ENCODE assay signal across 1 cellular context in the genomic region with DNA sequence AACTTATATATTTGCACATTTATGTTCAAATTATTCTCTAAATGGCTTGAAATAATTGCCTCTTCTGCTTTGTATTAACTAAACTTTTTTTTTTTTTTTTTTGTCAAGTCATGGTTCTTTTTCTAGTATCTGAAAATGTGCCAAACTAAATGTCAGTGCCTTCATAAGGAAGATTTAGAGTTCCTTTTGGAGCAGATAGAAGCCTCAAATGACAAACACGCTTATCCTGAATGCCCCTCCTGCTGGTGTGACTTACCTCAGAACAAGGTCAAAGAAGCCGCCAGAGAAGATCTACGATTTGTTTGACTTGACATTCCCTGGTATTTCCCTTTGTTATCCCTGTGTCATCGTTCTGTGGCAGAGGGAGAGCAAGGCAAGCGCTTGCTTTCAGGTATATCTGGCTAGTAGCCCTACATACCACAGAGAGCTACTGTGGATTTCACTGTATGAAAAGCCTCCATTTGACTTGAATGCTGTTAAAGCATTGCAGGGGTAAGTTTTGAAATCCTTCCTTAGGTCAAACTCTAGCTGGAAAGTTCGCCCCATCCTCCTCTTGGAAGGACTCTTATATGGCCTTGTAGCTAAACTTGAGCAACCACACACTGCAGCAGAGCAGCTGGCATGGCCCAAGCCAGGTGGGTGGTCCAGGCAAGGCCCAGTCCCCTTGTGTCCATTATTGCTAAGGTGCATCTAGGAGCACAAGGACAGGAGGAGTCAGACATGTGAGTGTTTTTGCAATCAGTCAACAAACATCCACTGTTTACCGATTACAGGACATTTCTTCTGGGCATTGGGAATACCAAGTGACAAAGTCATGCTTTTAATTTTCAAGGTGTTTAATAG.
A peak's percentile ranks its signal among the peaks of the same experiment; 100 is the strongest.
TF ChIP-seq lines count a peak whose summit lies in the region.

No MANE protein-coding gene starts in this region.

TF ChIP-seq in K562, 482 proteins besides CTCF, POLR2A, EP300 and RAD21 (continued from another document and continues in another):
- TF ChIP-seq ZNF518B (CRISPR knock-in tag; IDR thresholded peaks at IDR 0.05) (no peak), ZNF707 (CRISPR knock-in tag; conservative IDR thresholded peaks at IDR 0.05) (no peak), SOX6 (IDR thresholded peaks at IDR 0.05) (no peak), E2F1 (CRISPR knock-in tag; IDR thresholded peaks at IDR 0.05) (no peak), MAFG (tag; conservative IDR thresholded peaks at IDR 0.05) (peak; percentile 95), ZNF77 (CRISPR knock-in tag; IDR thresholded peaks at IDR 0.05) (no peak), HMGN3 (IDR thresholded peaks at IDR 0.05; ENCODE audit: borderline replicate concordance, extremely low read depth, insufficient read length, low read depth, low read length) (no peak), GATAD2B (IDR thresholded peaks at IDR 0.05; ENCODE audit: borderline replicate concordance) (no peak), TAF9B (IDR thresholded peaks at IDR 0.05; ENCODE audit: partially characterized antibody) (no peak), HOXB6 (CRISPR knock-in tag; IDR thresholded peaks at IDR 0.05; ENCODE audit: borderline replicate concordance) (no peak), HLTF (IDR thresholded peaks at IDR 0.05) (no peak), CREB3 (tag; conservative IDR thresholded peaks at IDR 0.05; ENCODE audit: low read depth) (no peak), ZNF253 (CRISPR knock-in tag; conservative IDR thresholded peaks at IDR 0.05) (no peak), ZNF124 (CRISPR knock-in tag; IDR thresholded peaks at IDR 0.05) (no peak), BHLHE40 (IDR thresholded peaks at IDR 0.05; ENCODE audit: low read length) (no peak), THAP12 (CRISPR knock-in tag; IDR thresholded peaks at IDR 0.05) (no peak), SLC30A9 (CRISPR knock-in tag; IDR thresholded peaks at IDR 0.05) (no peak), ZKSCAN8 (CRISPR knock-in tag; IDR thresholded peaks at IDR 0.05) (no peak)
- TF ChIP-seq, protein P1, sequence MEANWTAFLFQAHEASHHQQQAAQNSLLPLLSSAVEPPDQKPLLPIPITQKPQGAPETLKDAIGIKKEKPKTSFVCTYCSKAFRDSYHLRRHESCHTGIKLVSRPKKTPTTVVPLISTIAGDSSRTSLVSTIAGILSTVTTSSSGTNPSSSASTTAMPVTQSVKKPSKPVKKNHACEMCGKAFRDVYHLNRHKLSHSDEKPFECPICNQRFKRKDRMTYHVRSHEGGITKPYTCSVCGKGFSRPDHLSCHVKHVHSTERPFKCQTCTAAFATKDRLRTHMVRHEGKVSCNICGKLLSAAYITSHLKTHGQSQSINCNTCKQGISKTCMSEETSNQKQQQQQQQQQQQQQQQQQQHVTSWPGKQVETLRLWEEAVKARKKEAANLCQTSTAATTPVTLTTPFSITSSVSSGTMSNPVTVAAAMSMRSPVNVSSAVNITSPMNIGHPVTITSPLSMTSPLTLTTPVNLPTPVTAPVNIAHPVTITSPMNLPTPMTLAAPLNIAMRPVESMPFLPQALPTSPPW (CRISPR knock-in tag; IDR thresholded peaks at IDR 0.05), result no peak
- TF ChIP-seq, protein P2, sequence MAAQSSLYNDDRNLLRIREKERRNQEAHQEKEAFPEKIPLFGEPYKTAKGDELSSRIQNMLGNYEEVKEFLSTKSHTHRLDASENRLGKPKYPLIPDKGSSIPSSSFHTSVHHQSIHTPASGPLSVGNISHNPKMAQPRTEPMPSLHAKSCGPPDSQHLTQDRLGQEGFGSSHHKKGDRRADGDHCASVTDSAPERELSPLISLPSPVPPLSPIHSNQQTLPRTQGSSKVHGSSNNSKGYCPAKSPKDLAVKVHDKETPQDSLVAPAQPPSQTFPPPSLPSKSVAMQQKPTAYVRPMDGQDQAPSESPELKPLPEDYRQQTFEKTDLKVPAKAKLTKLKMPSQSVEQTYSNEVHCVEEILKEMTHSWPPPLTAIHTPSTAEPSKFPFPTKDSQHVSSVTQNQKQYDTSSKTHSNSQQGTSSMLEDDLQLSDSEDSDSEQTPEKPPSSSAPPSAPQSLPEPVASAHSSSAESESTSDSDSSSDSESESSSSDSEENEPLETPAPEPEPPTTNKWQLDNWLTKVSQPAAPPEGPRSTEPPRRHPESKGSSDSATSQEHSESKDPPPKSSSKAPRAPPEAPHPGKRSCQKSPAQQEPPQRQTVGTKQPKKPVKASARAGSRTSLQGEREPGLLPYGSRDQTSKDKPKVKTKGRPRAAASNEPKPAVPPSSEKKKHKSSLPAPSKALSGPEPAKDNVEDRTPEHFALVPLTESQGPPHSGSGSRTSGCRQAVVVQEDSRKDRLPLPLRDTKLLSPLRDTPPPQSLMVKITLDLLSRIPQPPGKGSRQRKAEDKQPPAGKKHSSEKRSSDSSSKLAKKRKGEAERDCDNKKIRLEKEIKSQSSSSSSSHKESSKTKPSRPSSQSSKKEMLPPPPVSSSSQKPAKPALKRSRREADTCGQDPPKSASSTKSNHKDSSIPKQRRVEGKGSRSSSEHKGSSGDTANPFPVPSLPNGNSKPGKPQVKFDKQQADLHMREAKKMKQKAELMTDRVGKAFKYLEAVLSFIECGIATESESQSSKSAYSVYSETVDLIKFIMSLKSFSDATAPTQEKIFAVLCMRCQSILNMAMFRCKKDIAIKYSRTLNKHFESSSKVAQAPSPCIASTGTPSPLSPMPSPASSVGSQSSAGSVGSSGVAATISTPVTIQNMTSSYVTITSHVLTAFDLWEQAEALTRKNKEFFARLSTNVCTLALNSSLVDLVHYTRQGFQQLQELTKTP (IDR thresholded peaks at IDR 0.05; ENCODE audit: low read depth in 1 of 2, partially characterized antibody in 2 of 2), result no peak
- TF ChIP-seq, protein P3, sequence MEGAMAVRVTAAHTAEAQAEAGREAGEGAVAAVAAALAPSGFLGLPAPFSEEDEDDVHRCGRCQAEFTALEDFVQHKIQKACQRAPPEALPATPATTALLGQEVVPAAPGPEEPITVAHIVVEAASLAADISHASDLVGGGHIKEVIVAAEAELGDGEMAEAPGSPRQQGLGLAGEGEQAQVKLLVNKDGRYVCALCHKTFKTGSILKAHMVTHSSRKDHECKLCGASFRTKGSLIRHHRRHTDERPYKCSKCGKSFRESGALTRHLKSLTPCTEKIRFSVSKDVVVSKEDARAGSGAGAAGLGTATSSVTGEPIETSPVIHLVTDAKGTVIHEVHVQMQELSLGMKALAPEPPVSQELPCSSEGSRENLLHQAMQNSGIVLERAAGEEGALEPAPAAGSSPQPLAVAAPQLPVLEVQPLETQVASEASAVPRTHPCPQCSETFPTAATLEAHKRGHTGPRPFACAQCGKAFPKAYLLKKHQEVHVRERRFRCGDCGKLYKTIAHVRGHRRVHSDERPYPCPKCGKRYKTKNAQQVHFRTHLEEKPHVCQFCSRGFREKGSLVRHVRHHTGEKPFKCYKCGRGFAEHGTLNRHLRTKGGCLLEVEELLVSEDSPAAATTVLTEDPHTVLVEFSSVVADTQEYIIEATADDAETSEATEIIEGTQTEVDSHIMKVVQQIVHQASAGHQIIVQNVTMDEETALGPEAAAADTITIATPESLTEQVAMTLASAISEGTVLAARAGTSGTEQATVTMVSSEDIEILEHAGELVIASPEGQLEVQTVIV (CRISPR knock-in tag; IDR thresholded peaks at IDR 0.05; ENCODE audit: borderline replicate concordance), result no peak
- TF ChIP-seq, protein P4, sequence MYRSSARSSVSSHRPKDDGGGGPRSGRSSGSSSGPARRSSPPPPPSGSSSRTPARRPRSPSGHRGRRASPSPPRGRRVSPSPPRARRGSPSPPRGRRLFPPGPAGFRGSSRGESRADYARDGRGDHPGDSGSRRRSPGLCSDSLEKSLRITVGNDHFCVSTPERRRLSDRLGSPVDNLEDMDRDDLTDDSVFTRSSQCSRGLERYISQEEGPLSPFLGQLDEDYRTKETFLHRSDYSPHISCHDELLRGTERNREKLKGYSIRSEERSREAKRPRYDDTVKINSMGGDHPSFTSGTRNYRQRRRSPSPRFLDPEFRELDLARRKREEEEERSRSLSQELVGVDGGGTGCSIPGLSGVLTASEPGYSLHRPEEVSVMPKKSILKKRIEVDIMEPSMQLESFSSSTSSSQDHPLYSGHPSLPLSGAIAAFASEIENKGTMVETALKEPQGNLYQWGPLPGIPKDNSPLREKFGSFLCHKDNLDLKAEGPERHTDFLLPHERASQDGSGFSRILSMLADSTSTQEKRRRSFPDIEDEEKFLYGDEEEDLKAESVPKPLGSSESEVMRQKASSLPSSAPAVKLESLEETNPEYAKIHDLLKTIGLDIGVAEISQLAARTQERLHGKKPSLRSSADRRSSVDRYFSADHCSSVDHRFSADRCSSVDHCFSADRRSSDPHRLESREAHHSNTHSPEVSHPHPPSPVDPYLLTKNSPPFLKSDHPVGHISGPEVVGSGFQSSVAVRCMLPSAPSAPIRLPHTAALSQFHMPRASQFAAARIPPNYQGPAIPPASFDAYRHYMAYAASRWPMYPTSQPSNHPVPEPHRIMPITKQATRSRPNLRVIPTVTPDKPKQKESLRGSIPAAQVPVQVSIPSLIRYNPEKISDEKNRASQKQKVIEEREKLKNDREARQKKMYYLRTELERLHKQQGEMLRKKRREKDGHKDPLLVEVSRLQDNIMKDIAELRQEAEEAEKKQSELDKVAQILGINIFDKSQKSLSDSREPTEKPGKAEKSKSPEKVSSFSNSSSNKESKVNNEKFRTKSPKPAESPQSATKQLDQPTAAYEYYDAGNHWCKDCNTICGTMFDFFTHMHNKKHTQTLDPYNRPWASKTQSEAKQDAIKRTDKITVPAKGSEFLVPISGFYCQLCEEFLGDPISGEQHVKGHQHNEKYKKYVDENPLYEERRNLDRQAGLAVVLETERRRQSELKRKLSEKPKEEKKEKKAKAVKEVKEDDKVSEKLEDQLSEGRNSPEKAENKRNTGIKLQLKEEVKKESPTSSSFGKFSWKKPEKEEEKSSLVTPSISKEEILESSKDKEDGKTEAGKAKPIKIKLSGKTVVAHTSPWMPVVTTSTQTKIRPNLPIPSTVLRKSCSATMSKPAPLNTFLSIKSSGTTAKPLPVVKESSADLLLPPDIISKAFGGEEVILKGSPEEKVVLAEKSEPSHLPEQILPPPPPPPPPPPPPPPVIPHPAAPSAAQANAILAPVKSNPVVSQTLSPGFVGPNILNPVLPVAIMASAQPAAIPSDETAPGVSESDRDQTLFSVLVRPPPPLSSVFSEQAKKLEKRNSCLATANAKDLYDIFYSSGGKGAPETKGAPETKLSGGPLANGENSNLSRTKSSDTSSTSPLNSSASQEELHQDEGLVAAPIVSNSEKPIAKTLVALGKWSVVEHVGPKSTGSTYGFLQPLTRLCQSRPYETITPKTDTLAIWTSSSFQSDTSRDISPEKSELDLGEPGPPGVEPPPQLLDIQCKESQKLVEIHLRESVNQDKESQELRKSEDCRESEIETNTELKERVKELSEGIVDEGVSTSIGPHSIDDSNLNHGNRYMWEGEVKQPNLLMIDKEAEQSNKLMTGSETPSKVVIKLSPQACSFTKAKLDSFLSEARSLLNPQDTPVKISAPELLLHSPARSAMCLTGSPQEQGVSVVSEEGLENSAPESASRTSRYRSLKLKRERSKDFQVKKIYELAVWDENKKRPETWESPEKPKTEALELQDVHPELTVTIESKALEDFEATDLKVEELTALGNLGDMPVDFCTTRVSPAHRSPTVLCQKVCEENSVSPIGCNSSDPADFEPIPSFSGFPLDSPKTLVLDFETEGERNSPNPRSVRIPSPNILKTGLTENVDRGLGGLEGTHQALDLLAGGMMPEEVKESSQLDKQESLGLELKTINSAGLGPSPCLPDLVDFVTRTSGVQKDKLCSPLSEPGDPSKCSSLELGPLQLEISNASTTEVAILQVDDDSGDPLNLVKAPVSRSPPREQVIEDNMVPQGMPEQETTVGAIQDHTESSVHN (IDR thresholded peaks at IDR 0.05; ENCODE audit: borderline replicate concordance in 1 of 2, low read depth in 1 of 2), result no peak
